ENCODE assay signal across 8 cellular contexts in the genomic region with DNA sequence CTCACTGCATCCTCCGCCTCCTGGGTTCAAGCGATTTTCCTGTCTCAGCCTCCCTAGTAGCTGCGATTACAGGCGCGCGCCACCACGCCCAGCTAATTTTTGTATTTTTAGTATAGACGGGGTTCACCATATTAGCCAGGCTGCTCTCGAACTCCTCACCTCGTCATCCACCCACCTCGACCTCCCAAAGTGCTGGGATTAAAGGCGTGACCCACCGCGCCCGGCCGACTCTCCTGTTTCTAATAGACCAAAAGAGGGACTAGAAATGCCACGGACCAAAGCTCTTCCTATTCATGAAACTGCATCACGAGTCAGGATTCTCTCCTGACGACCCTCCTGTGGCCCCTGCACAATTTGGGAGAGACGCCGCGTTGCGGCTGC. TPM values are rescaled to one million over a fixed set of nuclear protein-coding genes. Genes with fewer than 3 reads are reported as not detected.
DNase-seq lines count a peak whose midpoint lies in the region; ATAC-seq and TF ChIP-seq lines count a peak whose summit lies in the region.

No MANE protein-coding gene starts in this region.

- H3K4me2 ChIP-seq in neural progenitor cell, result peak overlapping the region; percentile 73

- peaks cover 16% of the 10 kb centered on the region for H3K4me1 ChIP-seq in CD4-positive, alpha-beta memory T cell (ENCODE audit: insufficient read depth, low read length)
- peaks cover 9% of the 10 kb centered on the region for H3K4me1 ChIP-seq in effector memory CD4-positive, alpha-beta T cell (ENCODE audit: control insufficient read depth, insufficient read depth, low read length, poor library complexity, severe bottlenecking)
- peaks cover 5% of the 10 kb centered on the region for H3K4me1 ChIP-seq in neural progenitor cell

- H3K9me3 Mint-ChIP-seq in CD4-positive, alpha-beta memory T cell, result peaks cover 0 to 13% (median 0%) of the 10 kb centered on the region in 8 donors
- peaks cover 46% of the 10 kb centered on the region for H3K9me3 Mint-ChIP-seq in neural progenitor cell

- CTCF ChIA-PET in CD4-positive, alpha-beta memory T cell (lab: Charles Lee; ENCODE audit: partially characterized antibody), result interaction anchor here (0.9 to 1.5 kb wide), 6 partner anchors 11 to 330 kb away, joined by 3 to 11 read pairs (median 3); partner anchors contain the start of genes ZNF100 and ZNF429

- intact Hi-C loops in CD4-positive, alpha-beta memory T cell (cut with micrococcal nuclease), result loop anchor here (5.0 kb wide), 1 partner anchor 68 kb away; the partner anchor contains the start of gene ZNF100

- POLR2A ChIA-PET in CD4-positive, alpha-beta memory T cell (lab: Charles Lee; ENCODE audit: partially characterized antibody), result interaction anchor here (0.7 to 2.5 kb wide), 21 partner anchors 10 to 1270 kb away, joined by 3 to 85 read pairs (median 5); partner anchors contain the start of genes ZNF100, ZNF257, ZNF429 and ZNF430

- peaks cover 49% of the 10 kb centered on the region for H3F3A ChIP-seq in neural progenitor cell (ENCODE audit: low read depth)

- no peaks in the 10 kb centered on the region for H3K9me3 ChIP-seq in CD4-positive, alpha-beta memory T cell (ENCODE audit: control insufficient read depth in 1 of 2, low read length in 2 of 2)
- H3K9me3 ChIP-seq in effector memory CD4-positive, alpha-beta T cell (ENCODE audit: control insufficient read depth, low read length), result no peaks in the 10 kb centered on the region
- peaks cover 15% of the 10 kb centered on the region for H3K9me3 ChIP-seq in neural progenitor cell (ENCODE audit: low read depth)

- H3K27ac ChIP-seq in CD4-positive, alpha-beta memory T cell (ENCODE audit: low read depth, low read length), result peak overlapping the region; percentile 80
- H3K27ac ChIP-seq in effector memory CD4-positive, alpha-beta T cell (ENCODE audit: insufficient read depth, low read length, poor library complexity, severe bottlenecking), result peak overlapping the region; percentile 85
- peak overlapping the region; percentile 98 for H3K27ac ChIP-seq in neural progenitor cell

- H3K27me3 Mint-ChIP-seq in CD4-positive, alpha-beta memory T cell, result no peaks in the 10 kb centered on the region
- H3K27me3 Mint-ChIP-seq in neural progenitor cell (ENCODE audit: insufficient read depth, low read depth), result peaks cover 22% of the 10 kb centered on the region

- no peak for TF ChIP-seq CTCF in neural progenitor cell (IDR thresholded peaks at IDR 0.05)

- DNase-seq in CD4-positive, alpha-beta memory T cell, result no peak
- peak; percentile 47 for DNase-seq in NCI-H2029 (lab: John Stamatoyannopoulos, UW)
- DNase-seq in effector memory CD4-positive, alpha-beta T cell, result no peak
- DNase-seq in neural progenitor cell (ENCODE audit: low spot score), result no peak
- DNase-seq in COLO829 (ENCODE audit: low spot score), result no peak

- H3K4me1 Mint-ChIP-seq in CD4-positive, alpha-beta memory T cell, result peaks cover 18 to 49% (median 35%) of the 10 kb centered on the region in 4 donors
- H3K4me1 Mint-ChIP-seq in neural progenitor cell, result peaks cover 10% of the 10 kb centered on the region

- no peaks in the 10 kb centered on the region for H3K27me3 ChIP-seq in CD4-positive, alpha-beta memory T cell (ENCODE audit: insufficient read depth, low read length)
- no peaks in the 10 kb centered on the region for H3K27me3 ChIP-seq in effector memory CD4-positive, alpha-beta T cell (replicated peaks; ENCODE audit: control insufficient read depth, insufficient read depth, low read length, poor library complexity, severe bottlenecking)
- no peaks in the 10 kb centered on the region for H3K27me3 ChIP-seq in neural progenitor cell

- peaks cover 1% of the 10 kb centered on the region for H3K36me3 ChIP-seq in CD4-positive, alpha-beta memory T cell (ENCODE audit: insufficient read depth, low read length)
- H3K36me3 ChIP-seq in effector memory CD4-positive, alpha-beta T cell (ENCODE audit: control insufficient read depth, insufficient read depth, low read length), result no peaks in the 10 kb centered on the region
- H3K36me3 ChIP-seq in neural progenitor cell, result peaks cover 11% of the 10 kb centered on the region

- peaks cover 4 to 31% of the 10 kb centered on the region in 2 donors for H3K36me3 Mint-ChIP-seq in CD4-positive, alpha-beta memory T cell
- H3K36me3 Mint-ChIP-seq in neural progenitor cell, result peaks cover 65% of the 10 kb centered on the region

- peak overlapping the region; percentile 97 to 99 (median 99) for H3K4me3 Mint-ChIP-seq in CD4-positive, alpha-beta memory T cell
- peak overlapping the region; percentile 96 for H3K4me3 Mint-ChIP-seq in neural progenitor cell

- H3K27ac Mint-ChIP-seq in CD4-positive, alpha-beta memory T cell, result peak overlapping the region; percentile 95 to 99 (median 98)
- peak overlapping the region; percentile 100 for H3K27ac Mint-ChIP-seq in neural progenitor cell

- peaks cover under 1% of the 10 kb centered on the region for H4K20me1 ChIP-seq in neural progenitor cell (ENCODE audit: low read depth)

- peak overlapping the region; percentile 16 for H2AFZ ChIP-seq in neural progenitor cell (replicated peaks)

- peaks cover 48% of the 10 kb centered on the region for H3K79me2 ChIP-seq in neural progenitor cell (ENCODE audit: low read depth)

- H3K9ac ChIP-seq in neural progenitor cell, result peak overlapping the region; percentile 89

- H3K4me3 ChIP-seq in CD4-positive, alpha-beta memory T cell (ENCODE audit: low read length in 2 of 2), result peak overlapping the region; percentile 73 to 93
- H3K4me3 ChIP-seq in effector memory CD4-positive, alpha-beta T cell (ENCODE audit: insufficient read depth, low read depth, low read length, poor library complexity, severe bottlenecking), result peak overlapping the region; percentile 95
- H3K4me3 ChIP-seq in neural progenitor cell, result peak overlapping the region; percentile 72

- ATAC-seq in HG02885 (IDR thresholded peaks at IDR 0.05; ENCODE audit: poor library complexity, unreplicated experiment) (no peak), GM21619 (IDR thresholded peaks at IDR 0.05; ENCODE audit: unreplicated experiment) (no peak), GM19351 (IDR thresholded peaks at IDR 0.05; ENCODE audit: unreplicated experiment) (no peak)

RNA-seq across cellular contexts. Expression of gene ZNF43, which starts 0.6 kb away (rescaled TPM):
- 10 to 100 TPM; 27.6 to 31.9 TPM for total RNA-seq in CD4-positive, alpha-beta memory T cell
- polyA plus RNA-seq in CD4-positive, alpha-beta memory T cell, result 10 to 100 TPM in 1 of 2 donors, 1 to 10 TPM in 1; 9.8 to 13.3 TPM
- total RNA-seq in neural progenitor cell (ENCODE audit: low replicate concordance), result 65.2 and 108 TPM in 2 replicates
